Comparison of ENCODE assay signal across 26 cellular contexts in genomic region chrX:28170713-28171112, GRCh38.
DNase-seq lines count a peak whose midpoint lies in the region; ATAC-seq, FAIRE-seq and TF ChIP-seq lines count a peak whose summit lies in the region.
"Had no signal": no experiment of that assay in that cellular context is flagged by ENCODE, and none has a peak within 500 bp of the region (broad histone marks: within the 10 kb centered on the region; RNA-seq: fewer than 3 reads in every experiment).

No MANE protein-coding gene starts in this region.

- no peaks in the 10 kb centered on the region for H3K4me1 Mint-ChIP-seq in astrocyte (ENCODE audit: low read depth, unreplicated experiment)
- H3K4me1 Mint-ChIP-seq: CD14-positive monocyte; CD4-positive, alpha-beta memory T cell; CD4-positive, CD25-positive, alpha-beta regulatory T cell; CD8-positive, alpha-beta memory T cell had no signal

- TF ChIP-seq CTCF in astrocyte (IDR thresholded peaks at IDR 0.05; ENCODE audit: insufficient read depth, low read depth, low read length) (no peak), stomach (IDR thresholded peaks at IDR 0.05) (no peak)

- intact Hi-C loops in stomach (cut with DNase I; ENCODE audit: low total_unique reads), result no loop called here

- no peak overlapping the region for H2AFZ ChIP-seq in astrocyte (ENCODE audit: low read depth, low read length)

- H3K4me2 ChIP-seq in astrocyte (ENCODE audit: low read length), result no peak overlapping the region
- H3K4me2 ChIP-seq: BLaER1 had no signal

- H3K27ac ChIP-seq in astrocyte (ENCODE audit: low read depth, low read length) (no peak overlapping the region), stomach (no peak overlapping the region)
- H3K27ac ChIP-seq: BLaER1 had no signal

- no peaks in the 10 kb centered on the region for H3K79me2 ChIP-seq in astrocyte (ENCODE audit: insufficient read depth, low read length)

- no peaks in the 10 kb centered on the region for H3K9me3 Mint-ChIP-seq in astrocyte (ENCODE audit: unreplicated experiment)

- no peak overlapping the region for H3K4me3 Mint-ChIP-seq in astrocyte (ENCODE audit: unreplicated experiment)
- H3K4me3 Mint-ChIP-seq: CD14-positive monocyte; CD4-positive, alpha-beta memory T cell; CD4-positive, CD25-positive, alpha-beta regulatory T cell; CD8-positive, alpha-beta memory T cell had no signal

- no peak for TF ChIP-seq POLR2A in stomach (IDR thresholded peaks at IDR 0.05)

- no peaks in the 10 kb centered on the region for H3K9me3 ChIP-seq in astrocyte (ENCODE audit: insufficient read depth, low read depth, low read length)
- no peaks in the 10 kb centered on the region for H3K9me3 ChIP-seq in stomach
- H3K9me3 ChIP-seq: BE2C, BLaER1 had no signal

- H3K27ac Mint-ChIP-seq in astrocyte (ENCODE audit: unreplicated experiment), result no peak overlapping the region
- H3K27ac Mint-ChIP-seq: CD14-positive monocyte; CD4-positive, alpha-beta memory T cell; CD4-positive, CD25-positive, alpha-beta regulatory T cell; CD8-positive, alpha-beta memory T cell had no signal

- no peak overlapping the region for H3K9ac ChIP-seq in astrocyte (ENCODE audit: low read length)
- H3K9ac ChIP-seq: BLaER1 had no signal

- H3K36me3 ChIP-seq in astrocyte (ENCODE audit: insufficient read depth, low read length) (no peaks in the 10 kb centered on the region), stomach (no peaks in the 10 kb centered on the region)
- H3K36me3 ChIP-seq: BE2C, BLaER1 had no signal

- 68 to 100% (median 83%) methylated on average over 2 of the region's 2 CpGs for WGBS in stomach, 5 donors

- H3K4me1 ChIP-seq in astrocyte (ENCODE audit: insufficient read depth, low read length) (no peaks in the 10 kb centered on the region), stomach (no peaks in the 10 kb centered on the region)
- H3K4me1 ChIP-seq: BE2C, BLaER1 had no signal

- no peaks in the 10 kb centered on the region for H3K27me3 Mint-ChIP-seq in astrocyte (ENCODE audit: low read depth, unreplicated experiment)
- H3K27me3 Mint-ChIP-seq: CD4-positive, alpha-beta memory T cell; CD4-positive, CD25-positive, alpha-beta regulatory T cell had no signal

- no peak for TF ChIP-seq EP300 in stomach (IDR thresholded peaks at IDR 0.05)

- H3K36me3 Mint-ChIP-seq in astrocyte (ENCODE audit: low read depth, unreplicated experiment), result no peaks in the 10 kb centered on the region
- H3K36me3 Mint-ChIP-seq: CD14-positive monocyte; CD4-positive, alpha-beta memory T cell; CD4-positive, CD25-positive, alpha-beta regulatory T cell; CD8-positive, alpha-beta memory T cell had no signal

- DNase-seq in astrocyte (ENCODE audit: low read depth) (no peak), left lobe of liver (ENCODE audit: low spot score) (no peak), stomach (no peak)
- DNase-seq: 8988T; ACHN; BE2C; C1 segment of cervical spinal cord; CD4-positive, alpha-beta memory T cell; CD4-positive, CD25-positive, alpha-beta regulatory T cell; CD8-positive, alpha-beta memory T cell; COR-L47; DMS 273 treated with DMSO at 0.1 percent for 48 hours; DMS153; DMS53; DMS79; DND-41; EL; GDM1 had no signal

- peak; percentile 17 for FAIRE-seq in astrocyte (lab: Jason Lieb, UNC)
- FAIRE-seq: A204.1, GM12878, GM12892, GM18507 had no signal

- no peak overlapping the region for H3K4me3 ChIP-seq in astrocyte (ENCODE audit: insufficient read depth, low read depth, low read length)
- no peak overlapping the region for H3K4me3 ChIP-seq in stomach
- H3K4me3 ChIP-seq: BLaER1, GM12878 had no signal

- ATAC-seq in left lobe of liver (peak; percentile 68), HG02763 (IDR thresholded peaks at IDR 0.05; ENCODE audit: unreplicated experiment) (no peak), HG03095 (IDR thresholded peaks at IDR 0.05; ENCODE audit: unreplicated experiment) (no peak)
- ATAC-seq: GM12878 had no signal

- H3K27me3 ChIP-seq in astrocyte (ENCODE audit: insufficient read depth, low read length) (no peaks in the 10 kb centered on the region), stomach (no peaks in the 10 kb centered on the region)
- H3K27me3 ChIP-seq: BE2C, BLaER1 had no signal

- H4K20me1 ChIP-seq in astrocyte (ENCODE audit: insufficient read depth, low read length), result no peaks in the 10 kb centered on the region
- H4K20me1 ChIP-seq: BLaER1 had no signal
